13 cellular contexts compared by ENCODE assay signal in genomic region chr5:111641533-111642230, GRCh38.
DNase-seq lines count a peak whose midpoint lies in the region; ATAC-seq lines count a peak whose summit lies in the region.
"Had no signal": no experiment of that assay in that cellular context is flagged by ENCODE, and none has a peak within 500 bp of the region (broad histone marks: within the 10 kb centered on the region; RNA-seq: fewer than 3 reads in every experiment).

No MANE protein-coding gene starts in this region.

- ATAC-seq in left lobe of liver = no peak
- ATAC-seq: stimulated activated naive B cell treated with anti-CD40 and anti-IgM and Interleukin-4, amounts not matched to agents 10 μg/mL and 1 μg/mL and 100 μg/mL, for 72 hours had no signal

- DNase-seq in EH (ENCODE audit: low read depth) = peak; percentile 93
- DNase-seq in RPMI7951 (ENCODE audit: low read depth) = peak; percentile 81
- DNase-seq in fibroblast of gingiva (ENCODE audit: low read depth) = peak; percentile 38
- peak; percentile 28 for DNase-seq in non-pigmented ciliary epithelial cell (ENCODE audit: low read depth)
- no peak for DNase-seq in SHP77 treated with DMSO at 0.1 percent for 48 hours (lab: John Stamatoyannopoulos, UW)
- DNase-seq in left lobe of liver (ENCODE audit: low spot score) = no peak
- no peak for DNase-seq in NCI-H446 (lab: John Stamatoyannopoulos, UW)
- no peak for DNase-seq in NCI-H774 (lab: John Stamatoyannopoulos, UW)
- DNase-seq: activated naive CD4-positive, alpha-beta T cell treated with anti-CD3 and anti-CD28 coated beads for 36 hours; CD4-positive, alpha-beta T cell; GOT3; NCI-H1930; stimulated activated naive B cell treated with anti-CD40 and anti-IgM and Interleukin-4, amounts not matched to agents 10 μg/mL and 1 μg/mL and 100 μg/mL, for 72 hours had no signal

Comparison
In these comparisons a context has a peak if more than half of its experiments do, and no peak if none do; other contexts are left out.
1. DNase-seq: peak in EH (single experiment), RPMI7951 (single experiment), fibroblast of gingiva (single experiment) and non-pigmented ciliary epithelial cell (single experiment); none in SHP77 treated with DMSO at 0.1 percent for 48 hours (single experiment), left lobe of liver (single experiment), NCI-H446 (0 of 2) and NCI-H774 (single experiment).